Comparison of ENCODE assay signal across 1 cellular context in genomic region chr16:30921459-30921747, GRCh38.
A peak's percentile ranks its signal among the peaks of the same experiment; 100 is the strongest.
TF ChIP-seq lines count a peak whose summit lies in the region.

No MANE protein-coding gene starts in this region.

TF ChIP-seq in K562, 482 proteins besides CTCF, POLR2A, EP300 and RAD21 (continues in another document):
- TF ChIP-seq MED1 (CRISPR knock-in tag; IDR thresholded peaks at IDR 0.05; ENCODE audit: borderline replicate concordance) (no peak), SREBF1 (IDR thresholded peaks at IDR 0.05; ENCODE audit: borderline replicate concordance, low read depth, low read length) (no peak), REST (CRISPR knock-in tag; IDR thresholded peaks at IDR 0.05; ENCODE audit: low read depth) (no peak), MEF2D (tag; conservative IDR thresholded peaks at IDR 0.05; ENCODE audit: low read depth) (no peak), CEBPG (CRISPR knock-in tag; IDR thresholded peaks at IDR 0.05) (no peak), CEBPG (tag; conservative IDR thresholded peaks at IDR 0.05 in 1 of 2, IDR thresholded peaks at IDR 0.05 in 1 of 2) (peak in 1 of 2 experiments; percentile 24; a peak in 1 of 4 replicates), POLR2AphosphoS5 (IDR thresholded peaks at IDR 0.05; ENCODE audit: control insufficient read depth, insufficient read depth, low read depth, low read length) (0 out of 2 replicates have a peak, but pooled peaks have one; percentile 22), ZNF699 (CRISPR knock-in tag; IDR thresholded peaks at IDR 0.05; ENCODE audit: insufficient replicate concordance) (no peak), RBM17 (IDR thresholded peaks at IDR 0.05; ENCODE audit: borderline replicate concordance, low read depth, low read length) (no peak), CHD7 (IDR thresholded peaks at IDR 0.05; ENCODE audit: low read depth, low read length) (no peak), MITF (IDR thresholded peaks at IDR 0.05) (no peak), ZBTB2 (IDR thresholded peaks at IDR 0.05) (no peak), ARNT (IDR thresholded peaks at IDR 0.05) (0 out of 4 replicates have a peak, but pooled peaks of 1 of the 2 experiments have one; percentile 18), USF1 (CRISPR knock-in tag; IDR thresholded peaks at IDR 0.05) (no peak), ZNF3 (CRISPR knock-in tag; IDR thresholded peaks at IDR 0.05) (no peak), ILF3 (IDR thresholded peaks at IDR 0.05; ENCODE audit: borderline replicate concordance) (no peak), OTX1 (CRISPR knock-in tag; IDR thresholded peaks at IDR 0.05) (no peak), ZNF354B (CRISPR knock-in tag; IDR thresholded peaks at IDR 0.05) (no peak), PATZ1 (CRISPR knock-in tag; IDR thresholded peaks at IDR 0.05; ENCODE audit: borderline replicate concordance) (no peak), CSDE1 (IDR thresholded peaks at IDR 0.05) (no peak), TOE1 (IDR thresholded peaks at IDR 0.05; ENCODE audit: borderline replicate concordance) (0 out of 2 replicates have a peak, but pooled peaks have one; percentile 10), TOE1 (CRISPR knock-in tag; IDR thresholded peaks at IDR 0.05; ENCODE audit: borderline replicate concordance, low read depth) (no peak), PBX2 (CRISPR knock-in tag; IDR thresholded peaks at IDR 0.05; ENCODE audit: low read depth) (no peak), PBX2 (tag; conservative IDR thresholded peaks at IDR 0.05; ENCODE audit: low read depth) (no peak), LCOR (CRISPR knock-in tag; IDR thresholded peaks at IDR 0.05) (no peak), ZNF655 (CRISPR knock-in tag; IDR thresholded peaks at IDR 0.05) (no peak), GTF2F1 (IDR thresholded peaks at IDR 0.05; ENCODE audit: low read depth, low read length) (no peak), GATAD2A (IDR thresholded peaks at IDR 0.05) (no peak), ZNF12 (CRISPR knock-in tag; IDR thresholded peaks at IDR 0.05) (0 out of 2 replicates have a peak, but pooled peaks have one; percentile 16), BDP1 (IDR thresholded peaks at IDR 0.05; ENCODE audit: insufficient read depth, insufficient read length) (no peak), LEF1 (IDR thresholded peaks at IDR 0.05) (no peak), SMAD4 (CRISPR knock-in tag; conservative IDR thresholded peaks at IDR 0.05) (no peak), HMG20A (CRISPR knock-in tag; conservative IDR thresholded peaks at IDR 0.05) (no peak)
